ENCODE assay signal across 19 cellular contexts in the genomic region with DNA sequence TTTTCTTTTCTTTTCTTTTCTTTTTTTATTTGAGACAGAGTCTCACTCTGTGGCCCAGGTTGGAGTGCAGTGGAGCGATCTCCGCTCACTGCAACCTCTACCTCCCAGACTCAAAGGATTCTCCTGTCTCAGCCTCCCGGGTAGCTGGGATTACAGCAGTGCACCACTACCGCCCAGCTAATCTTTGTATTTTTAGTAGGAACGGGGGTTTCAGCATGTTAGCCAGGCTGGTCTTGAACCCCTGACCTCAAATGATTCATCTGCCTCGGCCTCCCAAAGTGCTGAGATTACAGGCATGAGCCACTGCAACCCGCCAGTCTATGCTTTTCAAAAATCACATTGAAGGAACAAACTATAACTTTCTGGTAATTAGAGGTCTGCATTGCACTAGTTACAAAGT. TPM values are rescaled to one million over a fixed set of nuclear protein-coding genes. Genes with fewer than 3 reads are reported as not detected.
DNase-seq lines count a peak whose midpoint lies in the region; ATAC-seq, FAIRE-seq and TF ChIP-seq lines count a peak whose summit lies in the region.
"Had no signal": no experiment of that assay in that cellular context is flagged by ENCODE, and none has a peak within 500 bp of the region (broad histone marks: within the 10 kb centered on the region; RNA-seq: fewer than 3 reads in every experiment).

No MANE protein-coding gene starts in this region.

- H4K20me1 ChIP-seq in GM12878 (ENCODE audit: control insufficient read depth, insufficient read depth), result no peaks in the 10 kb centered on the region

- peaks cover 5% of the 10 kb centered on the region for H3K36me3 Mint-ChIP-seq in CD8-positive, alpha-beta T cell
- no peaks in the 10 kb centered on the region for H3K36me3 Mint-ChIP-seq in neural crest cell (ENCODE audit: low read depth)
- H3K36me3 Mint-ChIP-seq: activated naive CD8-positive, alpha-beta T cell had no signal

- TF ChIP-seq RAD21 in GM12878 (IDR thresholded peaks at IDR 0.05; ENCODE audit: insufficient read depth, low read depth, low read length), result no peak

- H3K9ac ChIP-seq in HUES64 (ENCODE audit: low read depth, low read length) (no peak overlapping the region), GM12878 (ENCODE audit: control insufficient read depth, insufficient read depth, low read length) (peak overlapping the region; percentile 92)

- DNase-seq in CD8-positive, alpha-beta T cell, result no peak
- DNase-seq in GM12878 (ENCODE audit: low read depth, low spot score) (no peak), neural crest cell (ENCODE audit: low read depth, low spot score) (no peak), occipital lobe (lab: John Stamatoyannopoulos, UW) (no peak), Right ventricle myocardium inferior (ENCODE audit: missing footprints) (no peak), GM19238 (ENCODE audit: insufficient read length, low spot score) (no peak)
- DNase-seq in stimulated activated CD4-positive, alpha-beta T cell treated with anti-CD3 and anti-CD28 coated beads, Interleukin-4, amount 100 ng/mL, for 1 hour, result no peak
- DNase-seq: activated CD8-positive, alpha-beta T cell treated with anti-CD3 and anti-CD28 coated beads, Interleukin-2, amount 10 ng/mL, durations not matched to agents 7 days and 5 days; activated T-cell treated with anti-CD3 and anti-CD28 coated beads, Interleukin-2, amount 50 U/mL, for 48 hours; GDM1; left ventricle myocardium inferior; NCI-H1105 treated with DMSO at 0.1 percent for 48 hours; NCI-H2171 treated with DMSO at 0.1 percent for 48 hours; NCI-H82; uterus had no signal

- RAD21 ChIA-PET in GM12878 (lab: Charles Lee; ENCODE audit: unreplicated experiment), result interaction anchor here (1.0 to 6.0 kb wide), 20 partner anchors 11 to 116 kb away, joined by 3 to 32 read pairs (median 6); no protein-coding TSS in a partner anchor

- H3K4me1 Mint-ChIP-seq in CD8-positive, alpha-beta T cell (ENCODE audit: low read depth), result peaks cover 68% of the 10 kb centered on the region
- peaks cover 29% of the 10 kb centered on the region for H3K4me1 Mint-ChIP-seq in neural crest cell

- H3K4me3 Mint-ChIP-seq in CD8-positive, alpha-beta T cell, result peak overlapping the region; percentile 6
- peak overlapping the region; percentile 82 for H3K4me3 Mint-ChIP-seq in neural crest cell
- H3K4me3 Mint-ChIP-seq: activated CD8-positive, alpha-beta T cell treated with anti-CD3 and anti-CD28 coated beads, Interleukin-2, amount 10 ng/mL, durations not matched to agents 7 days and 5 days; activated naive CD8-positive, alpha-beta T cell had no signal

- no peaks in the 10 kb centered on the region for H3K9me3 Mint-ChIP-seq in CD8-positive, alpha-beta T cell
- no peaks in the 10 kb centered on the region for H3K9me3 Mint-ChIP-seq in neural crest cell

- POLR2A ChIA-PET in CD8-positive, alpha-beta T cell (lab: Charles Lee), result interaction anchor here (0.6 to 1.5 kb wide), 2 partner anchors 13 to 39 kb away, joined by 3 read pairs; no protein-coding TSS in a partner anchor
- POLR2A ChIA-PET in GM12878 (lab: Charles Lee), result interaction anchor here (1.1 to 4.2 kb wide), 7 partner anchors 8 to 77 kb away, joined by 3 to 12 read pairs (median 5); no protein-coding TSS in a partner anchor

- 88% methylated on average over 7 of the region's 7 CpGs for WGBS in HUES64
- WGBS in GM12878 (ENCODE audit: insufficient coverage, insufficient replicate concordance, low lambda C conversion rate, missing lambda C conversion rate), result under 1% methylated on average over 7 of the region's 7 CpGs

- H3K4me1 ChIP-seq in CD8-positive, alpha-beta T cell (ENCODE audit: insufficient read depth, low read length), result peaks cover 25% of the 10 kb centered on the region
- peaks cover 34% of the 10 kb centered on the region for H3K4me1 ChIP-seq in HUES64 (ENCODE audit: insufficient read depth, low read length)
- peaks cover 13% of the 10 kb centered on the region for H3K4me1 ChIP-seq in GM12878 (ENCODE audit: control insufficient read depth, insufficient read depth, low read length)
- H3K4me1 ChIP-seq: uterus had no signal

- H3K36me3 ChIP-seq in CD8-positive, alpha-beta T cell (ENCODE audit: insufficient read depth, low read length), result no peaks in the 10 kb centered on the region
- H3K36me3 ChIP-seq in HUES64 (ENCODE audit: insufficient read depth, low read length) (no peaks in the 10 kb centered on the region), GM12878 (ENCODE audit: control insufficient read depth in 2 of 2, insufficient read depth in 2 of 2, low read length in 1 of 2) (no peaks in the 10 kb centered on the region)
- H3K36me3 ChIP-seq: left ventricle myocardium inferior, uterus had no signal

- CTCF ChIA-PET in CD8-positive, alpha-beta T cell (lab: Charles Lee), result no interaction called here
- CTCF ChIA-PET in GM12878 (lab: Yijun Ruan, JAX), result interaction anchor here (0.7 to 2.9 kb wide), 15 partner anchors 7 to 116 kb away, joined by 3 to 13 read pairs (median 5); no protein-coding TSS in a partner anchor

- peak overlapping the region; percentile 8 for H3K27ac Mint-ChIP-seq in CD8-positive, alpha-beta T cell
- H3K27ac Mint-ChIP-seq in neural crest cell (ENCODE audit: unreplicated experiment), result no peak overlapping the region
- H3K27ac Mint-ChIP-seq: activated CD8-positive, alpha-beta T cell treated with anti-CD3 and anti-CD28 coated beads, Interleukin-2, amount 10 ng/mL, durations not matched to agents 7 days and 5 days; activated naive CD8-positive, alpha-beta T cell had no signal

- no peak for ATAC-seq in CD8-positive, alpha-beta T cell
- ATAC-seq in GM12878, result peak; percentile 4; the same call in 2 of the 3 replicates
- ATAC-seq in Right ventricle myocardium inferior, result no peak
- ATAC-seq: activated CD8-positive, alpha-beta T cell treated with anti-CD3 and anti-CD28 coated beads, Interleukin-2, amount 10 ng/mL, durations not matched to agents 7 days and 5 days had no signal

- in situ Hi-C loops in GM12878 (cut with MboI), result no loop called here

- no peak overlapping the region for H2AFZ ChIP-seq in GM12878 (ENCODE audit: control insufficient read depth, low read depth, low read length)

- no peaks in the 10 kb centered on the region for H3K9me3 ChIP-seq in CD8-positive, alpha-beta T cell (ENCODE audit: low read length)
- no peaks in the 10 kb centered on the region for H3K9me3 ChIP-seq in HUES64 (ENCODE audit: insufficient read depth, low read depth, low read length)
- no peaks in the 10 kb centered on the region for H3K9me3 ChIP-seq in GM12878 (replicated peaks; ENCODE audit: control insufficient read depth, insufficient read depth, low read length)
- H3K9me3 ChIP-seq: uterus had no signal

- TF ChIP-seq POLR2A in GM12878 (IDR thresholded peaks at IDR 0.05; ENCODE audit: low read depth, low read length), result no peak

- H3K4me3 ChIP-seq in CD8-positive, alpha-beta T cell (ENCODE audit: low read depth, low read length), result no peak overlapping the region
- H3K4me3 ChIP-seq in HUES64 (ENCODE audit: low read length) (peak overlapping the region; percentile 79; the same call in 1 of the 2 replicates), GM12878 (peak overlapping the region; percentile 98)
- H3K4me3 ChIP-seq: left ventricle myocardium inferior, uterus had no signal

- TF ChIP-seq EP300 in GM12878 (IDR thresholded peaks at IDR 0.05; ENCODE audit: borderline replicate concordance in 1 of 2, control insufficient read depth in 1 of 2, low read depth in 2 of 2, low read length in 2 of 2), result no peak

- intact Hi-C loops in CD8-positive, alpha-beta T cell (cut with DNase I, micrococcal nuclease), result no loop called here
- intact Hi-C loops in GM12878 (cut with micrococcal nuclease; ENCODE audit: unreplicated experiment) (loop anchor here (2.0 to 10.0 kb wide), 5 partner anchors 54 to 444 kb away; no protein-coding TSS in a partner anchor), Right ventricle myocardium inferior (cut with DNase I) (loop anchor here (5.0 kb wide), 1 partner anchor 77 kb away; no protein-coding TSS in a partner anchor)

- no peaks in the 10 kb centered on the region for H3K27me3 ChIP-seq in CD8-positive, alpha-beta T cell (ENCODE audit: insufficient read depth, low read length)
- H3K27me3 ChIP-seq in HUES64 (ENCODE audit: insufficient read depth, low read length) (peaks cover 12% of the 10 kb centered on the region), GM12878 (replicated peaks in 1 of 2; ENCODE audit: control insufficient read depth in 2 of 2, insufficient read depth in 2 of 2, low read length in 1 of 2) (no peaks in the 10 kb centered on the region)
- H3K27me3 ChIP-seq: uterus had no signal

- H3K27ac ChIP-seq in CD8-positive, alpha-beta T cell (ENCODE audit: low read depth, low read length), result no peak overlapping the region
- H3K27ac ChIP-seq in HUES64 (ENCODE audit: low read depth, low read length) (no peak overlapping the region), GM12878 (ENCODE audit: control insufficient read depth, insufficient read depth) (peak overlapping the region; percentile 91)
- H3K27ac ChIP-seq: left ventricle myocardium inferior, RWPE1, uterus had no signal

- no peaks in the 10 kb centered on the region for H3K27me3 Mint-ChIP-seq in CD8-positive, alpha-beta T cell (ENCODE audit: low read depth)
- no peaks in the 10 kb centered on the region for H3K27me3 Mint-ChIP-seq in neural crest cell (ENCODE audit: low read depth)
- H3K27me3 Mint-ChIP-seq: activated naive CD8-positive, alpha-beta T cell had no signal

- no peak for FAIRE-seq in GM12878 (lab: Jason Lieb, UNC)
- FAIRE-seq: D721Med had no signal

- TF ChIP-seq CTCF in CD8-positive, alpha-beta T cell (IDR thresholded peaks at IDR 0.05), result no peak
- TF ChIP-seq CTCF in GM12878 (IDR thresholded peaks at IDR 0.05 in 2 of 3, conservative IDR thresholded peaks at IDR 0.05 in 1 of 3; ENCODE audit: control insufficient read depth in 2 of 3, extremely low read depth in 1 of 3, insufficient read depth in 1 of 3, low read depth in 3 of 3, low read length in 3 of 3) (no peak), neural crest cell (conservative IDR thresholded peaks at IDR 0.05) (no peak)

- peaks cover 74% of the 10 kb centered on the region for H3K79me2 ChIP-seq in GM12878 (ENCODE audit: control insufficient read depth, insufficient read depth, low read length)

- BruUV-seq in GM12878 (replicated peaks; lab: Mats Ljungman, UMichigan), result no TSS peak

- SMC1A ChIA-PET in GM12878 (lab: Charles Lee; ENCODE audit: uncharacterized antibody, unreplicated experiment), result interaction anchor here (0.7 to 4.8 kb wide), 31 partner anchors 9 to 148 kb away, joined by 3 to 57 read pairs (median 10); no protein-coding TSS in a partner anchor

- peak overlapping the region; percentile 97 for H3K4me2 ChIP-seq in GM12878 (ENCODE audit: control insufficient read depth, insufficient read depth)

RNA-seq across cellular contexts. Expression of gene USP6NL, which starts 2.4 kb away (rescaled TPM):
- total RNA-seq in CD8-positive, alpha-beta T cell, result 1 to 10 TPM; 5.7 to 6.3 TPM
- polyA plus RNA-seq in HUES64 (2013, experiment 1 of 2), result 23.6 TPM
- 24.5 TPM for polyA plus RNA-seq in HUES64 (2013, experiment 2 of 2)
- total RNA-seq in GM12878 (2013; cell fraction: nucleolus; rRNA removed), result 37.0 and 39.1 TPM in 2 replicates
- total RNA-seq in GM12878 (2014; rRNA removed) (25.8 and 32.1 TPM in 2 replicates), GM12878 (2014; rRNA removed; fragmentation: Illumina TruSeq; extraction: Trizol) (21.7 and 22.2 TPM in 2 replicates), GM12878 (2021) (25.0 and 27.7 TPM in 2 replicates), neural crest cell (35.3 and 38.2 TPM in 2 replicates), occipital lobe (40.2 TPM), Right ventricle myocardium inferior (6.4 TPM)
- 10.1 TPM for polyA plus RNA-seq in GM12878 (2011; ENCODE audit: low read depth)
- polyA plus RNA-seq in GM12878 (2011; rRNA removed) (12.1 and 13.3 TPM in 2 replicates), GM12878 (2014; fragmentation: Illumina TruSeq; extraction: Trizol) (22.5 and 24.0 TPM in 2 replicates), GM12878 (2014; fragmentation: Nextera tagmentation; extraction: Ambion mirVana) (1 to 10 TPM; 4.0 to 6.5 TPM), GM12878 (2014; rRNA removed) (19.2 and 21.5 TPM in 2 replicates), GM12878 (2016; fragmentation: Nextera tagmentation; extraction: Ambion mirVana) (10 to 100 TPM; 12.5 to 14.9 TPM)
- polyA plus RNA-seq in GM12878 (2011; cell fraction: cytosol; rRNA removed), result 8.0 and 9.9 TPM in 2 replicates
- 9.6 and 12.0 TPM in 2 replicates for polyA plus RNA-seq in GM12878 (2011; cell fraction: nucleus; rRNA removed)
- polyA plus RNA-seq in GM12878 (2012), result 14.8 and 19.1 TPM in 2 replicates
- 12.3 and 14.9 TPM in 2 replicates for polyA minus RNA-seq in GM12878 (2011; rRNA and poly(A)+ RNA removed)
- 4.0 and 5.9 TPM in 2 replicates for polyA minus RNA-seq in GM12878 (2011; cell fraction: cytosol; rRNA and poly(A)+ RNA removed)
- polyA minus RNA-seq in GM12878 (2011; cell fraction: nucleus; rRNA and poly(A)+ RNA removed), result 11.1 and 21.9 TPM in 2 replicates

Comparison
In these comparisons a context has a peak if more than half of its experiments do, and no peak if none do; other contexts are left out.
1. intact Hi-C loops: an anchor here in GM12878 (2.0 to 10.0 kb wide) and Right ventricle myocardium inferior (5.0 kb wide); none called in CD8-positive, alpha-beta T cell.